Comparison of ENCODE assay signal across 26 cellular contexts in the genomic region with DNA sequence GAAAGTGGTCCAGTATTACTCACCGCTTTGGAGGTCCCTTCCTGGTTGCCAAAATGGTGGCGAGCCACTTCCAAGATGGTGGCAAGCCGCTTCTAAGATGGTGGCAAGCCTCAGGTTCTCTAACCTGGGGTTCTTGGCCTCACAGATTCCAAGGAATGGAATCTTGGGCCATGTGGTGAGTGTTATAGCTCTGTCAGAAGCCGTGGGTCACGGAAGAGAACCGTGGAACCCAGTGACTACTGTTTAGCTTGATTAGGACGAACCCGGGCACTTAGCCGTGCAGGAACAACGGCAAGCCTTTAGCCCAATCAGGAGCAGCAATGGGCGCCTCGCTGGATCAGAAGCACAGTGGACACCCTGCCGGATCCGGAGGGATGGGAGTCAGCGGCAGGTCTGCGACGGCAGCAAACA.
"Had no signal": no experiment of that assay in that cellular context is flagged by ENCODE, and none has a peak within 500 bp of the region (broad histone marks: within the 10 kb centered on the region; RNA-seq: fewer than 3 reads in every experiment).

No MANE protein-coding gene starts in this region.

- ATAC-seq: activated CD4-positive, CD25-positive, alpha-beta regulatory T cell treated with anti-CD3 and anti-CD28 coated beads, Interleukin-2, amount 50 U/mL, for 24 hours; activated CD8-positive, alpha-beta memory T cell treated with anti-CD3 and anti-CD28 coated beads, Interleukin-2, amount 10 ng/mL, durations not matched to agents 7 days and 5 days; activated CD8-positive, alpha-beta T cell treated with anti-CD3 and anti-CD28 coated beads for 36 hours; activated naive CD8-positive, alpha-beta T cell treated with anti-CD3 and anti-CD28 coated beads, Interleukin-2, amount 50 U/mL, for 24 hours; gastrocnemius medialis; left cardiac atrium; natural killer cell treated with Interleukin-12 subunit alpha and Interleukin-12 subunit beta and Interleukin-15 and Interleukin-18, amount 100 ng/mL, for 72 hours; stimulated activated naive CD8-positive, alpha-beta T cell treated with anti-CD3 and anti-CD28 coated beads, Interleukin-15, Interleukin-2, amounts not matched to agents 100 U/mL and 50 U/mL, for 24 hours had no signal

- H3K36me3 ChIP-seq: esophagus squamous epithelium, gastrocnemius medialis, neutrophil, ovary, prostate gland, spleen, upper lobe of left lung had no signal

- H3K27me3 ChIP-seq: esophagus squamous epithelium, gastrocnemius medialis, neutrophil, ovary, spleen, upper lobe of left lung had no signal

- H3K27ac ChIP-seq: coronary artery, esophagus squamous epithelium, gastrocnemius medialis, neutrophil, ovary, prostate gland, spleen, upper lobe of left lung, VCaP had no signal

- H3K4me1 ChIP-seq: esophagus squamous epithelium, gastrocnemius medialis, prostate gland, spleen, upper lobe of left lung had no signal

- DNase-seq: activated CD4-positive, alpha-beta T cell treated with anti-CD3 and anti-CD28 coated beads, Interleukin-2, amount 10 ng/mL, durations not matched to agents 7 days and 5 days; activated CD8-positive, alpha-beta memory T cell treated with anti-CD3 and anti-CD28 coated beads, Interleukin-2, amount 10 ng/mL, durations not matched to agents 7 days and 5 days; activated CD8-positive, alpha-beta T cell treated with anti-CD3 and anti-CD28 coated beads for 36 hours; activated gamma-delta T cell; activated naive CD4-positive, alpha-beta T cell treated with anti-CD3 and anti-CD28 coated beads, Interleukin-2, amount 50 U/mL, for 16 hours; activated naive CD8-positive, alpha-beta T cell treated with anti-CD3 and anti-CD28 coated beads, Interleukin-2, amount 50 U/mL, for 24 hours; activated T-cell treated with anti-CD3 and anti-CD28 coated beads for 4 hours; cerebellar nuclear complex; endodermal cell; esophagus squamous epithelium; gastrocnemius medialis; head of caudate nucleus; islet precursor cell; left cardiac atrium; midbrain; ovary; spleen; stimulated activated CD4-positive, alpha-beta T cell treated with anti-CD3 and anti-CD28 coated beads, Interleukin-4, amount 100 ng/mL, for 24 hours; stimulated activated naive CD8-positive, alpha-beta T cell treated with anti-CD3 and anti-CD28 coated beads, Interleukin-15, Interleukin-2, amounts not matched to agents 100 U/mL and 50 U/mL, for 24 hours had no signal

- H3K4me3 ChIP-seq: coronary artery, esophagus squamous epithelium, gastrocnemius medialis, ovary, prostate gland, spleen, upper lobe of left lung had no signal

- H3K9me3 ChIP-seq: gastrocnemius medialis, neutrophil, ovary, prostate gland, upper lobe of left lung had no signal
